Comparison of ENCODE assay signal across 8 cellular contexts in genomic region chr1:109112652-109113285, GRCh38. TPM values are rescaled to one million over a fixed set of nuclear protein-coding genes. Genes with fewer than 3 reads are reported as not detected.
DNase-seq lines count a peak whose midpoint lies in the region; ATAC-seq and TF ChIP-seq lines count a peak whose summit lies in the region.

No MANE protein-coding gene starts in this region.

- POLR2A ChIA-PET in AG04449 (lab: Yijun Ruan, JAX), result interaction anchor here (1.3 kb wide), 1 partner anchor 13 kb away, joined by 10 read pairs; no protein-coding TSS in a partner anchor

- CTCF ChIA-PET in AG04449 (lab: Yijun Ruan, JAX), result interaction anchor here (0.7 to 6.4 kb wide), 43 partner anchors 10 to 421 kb away, joined by 3 to 76 read pairs (median 4); partner anchors contain the start of genes CLCC1, SARS1, TMEM167B and WDR47

- intact Hi-C loops in dendritic cell treated with granulocyte-macrophage colony-stimulating factor and Interleukin-4, amounts not matched to agents 40 ng/mL and 50 ng/mL, for 4 days (cut with micrococcal nuclease), result loop anchor here (1.0 to 10.0 kb wide), 5 partner anchors 12 to 148 kb away; partner anchors contain the start of gene CLCC1

- WGBS in liver, result 10% methylated on average over 31 of the region's 31 CpGs

- H3K36me3 Mint-ChIP-seq in dendritic cell treated with granulocyte-macrophage colony-stimulating factor and Interleukin-4, amounts not matched to agents 40 ng/mL and 50 ng/mL, for 4 days (ENCODE audit: low read depth), result no peaks in the 10 kb centered on the region

- H3K27ac ChIP-seq in liver (ENCODE audit: low read depth in 1 of 2, low read length in 2 of 2), result no peak overlapping the region

- peaks cover 2 to 22% (median 13%) of the 10 kb centered on the region in 4 donors for H3K4me1 ChIP-seq in liver (ENCODE audit: control insufficient read depth in 4 of 4, insufficient read depth in 4 of 4, low read length in 3 of 4)

- peak overlapping the region; percentile 25 for H3K4me3 ChIP-seq in AG04449 (ENCODE audit: low read depth, low read length)
- H3K4me3 ChIP-seq in liver (ENCODE audit: low read depth in 1 of 3, low read length in 3 of 3), result peak overlapping the region in 2 of 3 donors; percentile 15 to 30

- H3K4me3 Mint-ChIP-seq in dendritic cell treated with granulocyte-macrophage colony-stimulating factor and Interleukin-4, amounts not matched to agents 40 ng/mL and 50 ng/mL, for 4 days, result peak overlapping the region; percentile 71

- H3K27ac Mint-ChIP-seq in dendritic cell treated with granulocyte-macrophage colony-stimulating factor and Interleukin-4, amounts not matched to agents 40 ng/mL and 50 ng/mL, for 4 days, result peak overlapping the region; percentile 65

- DNase-seq in AG04449 (ENCODE audit: low read depth, low spot score) (no peak), NCI-H524 (lab: John Stamatoyannopoulos, UW) (peak; percentile 83 to 94)
- peak; percentile 77 to 84 for DNase-seq in activated CD4-positive, alpha-beta T cell treated with anti-CD3 and anti-CD28 coated beads, Interleukin-2, amount 50 U/mL, for 24 hours (ENCODE audit: low read depth in 1 of 2, low spot score in 1 of 2)
- peak; percentile 92 to 95 for DNase-seq in stimulated activated CD4-positive, alpha-beta T cell treated with anti-CD3 and anti-CD28 coated beads, Interleukin-2, amount 100 ng/mL, for 48 hours

- no peaks in the 10 kb centered on the region for H3K9me3 Mint-ChIP-seq in dendritic cell treated with granulocyte-macrophage colony-stimulating factor and Interleukin-4, amounts not matched to agents 40 ng/mL and 50 ng/mL, for 4 days

- no peak overlapping the region for H3K9ac ChIP-seq in liver (ENCODE audit: low read depth in 1 of 2, low read length in 2 of 2)

- H3K27me3 Mint-ChIP-seq in dendritic cell treated with granulocyte-macrophage colony-stimulating factor and Interleukin-4, amounts not matched to agents 40 ng/mL and 50 ng/mL, for 4 days, result peaks cover 40% of the 10 kb centered on the region

- no peaks in the 10 kb centered on the region for H3K36me3 ChIP-seq in liver (ENCODE audit: control insufficient read depth in 4 of 4, insufficient read depth in 3 of 4, low read depth in 1 of 4, low read length in 3 of 4)

- TF ChIP-seq CTCF in AG04449 (IDR thresholded peaks at IDR 0.05; ENCODE audit: insufficient read depth, low read length, missing control alignments) (peak; percentile 98), liver (IDR thresholded peaks at IDR 0.05; ENCODE audit: low read depth, low read length, missing input control) (peak; percentile 94)

- peak; percentile 84 to 91 for TF ChIP-seq RAD21 in liver (IDR thresholded peaks at IDR 0.05)

- peaks cover 0 to 3% (median 1%) of the 10 kb centered on the region in 4 donors for H3K27me3 ChIP-seq in liver (ENCODE audit: control insufficient read depth in 4 of 4, insufficient read depth in 4 of 4, low read length in 3 of 4)

- no peaks in the 10 kb centered on the region for H3K9me3 ChIP-seq in liver (ENCODE audit: control insufficient read depth in 4 of 4, low read length in 3 of 4)

- H3K4me1 Mint-ChIP-seq in dendritic cell treated with granulocyte-macrophage colony-stimulating factor and Interleukin-4, amounts not matched to agents 40 ng/mL and 50 ng/mL, for 4 days (ENCODE audit: low read depth), result peaks cover 39% of the 10 kb centered on the region

- peak; percentile 63 for ATAC-seq in GM18867 (IDR thresholded peaks at IDR 0.05; ENCODE audit: unreplicated experiment)
- ATAC-seq in HG03378 (IDR thresholded peaks at IDR 0.05; ENCODE audit: unreplicated experiment), result peak; percentile 63

TF ChIP-seq in liver, 16 proteins besides CTCF, POLR2A, EP300 and RAD21:
- TF ChIP-seq ZBTB33 (IDR thresholded peaks at IDR 0.05) (no peak), GABPA (IDR thresholded peaks at IDR 0.05 in 1 of 2, conservative IDR thresholded peaks at IDR 0.05 in 1 of 2) (no peak), ATF3 (IDR thresholded peaks at IDR 0.05) (no peak), REST (IDR thresholded peaks at IDR 0.05) (no peak), HNF4A (conservative IDR thresholded peaks at IDR 0.05) (no peak), HNF4G (IDR thresholded peaks at IDR 0.05) (no peak), JUND (IDR thresholded peaks at IDR 0.05) (no peak), EGR1 (IDR thresholded peaks at IDR 0.05; ENCODE audit: low read depth in 2 of 2) (no peak), YY1 (IDR thresholded peaks at IDR 0.05) (no peak), TAF1 (conservative IDR thresholded peaks at IDR 0.05) (no peak), FOXA1 (IDR thresholded peaks at IDR 0.05) (no peak), SP1 (IDR thresholded peaks at IDR 0.05) (no peak), NR2F2 (IDR thresholded peaks at IDR 0.05) (no peak), FOXA2 (IDR thresholded peaks at IDR 0.05) (no peak), MAX (IDR thresholded peaks at IDR 0.05) (no peak)

RNA-seq across cellular contexts. Expression of gene ELAPOR1, which starts 1.1 kb away (rescaled TPM):
- total RNA-seq in liver, result under 1 TPM; 0.17 to 0.42 TPM
- under 1 TPM in 1 of 2 donors, not detected in 1; 0.13 TPM for polyA plus RNA-seq in liver

RNA-seq across cellular contexts. Expression of gene TMEM167B, which starts 22.2 kb away (rescaled TPM):
- total RNA-seq in liver, result 10 to 100 TPM; 13.6 to 15.4 TPM
- 10 to 100 TPM in 1 of 2 donors, 1 to 10 TPM in 1; 5.4 to 12.7 TPM for polyA plus RNA-seq in liver

RNA-seq across cellular contexts. Expression of gene TAF13, which starts 37.0 kb away (rescaled TPM):
- total RNA-seq in liver, result 10 to 100 TPM; 19.3 to 31.7 TPM
- polyA plus RNA-seq in liver, result 10 to 100 TPM; 17.9 to 21.0 TPM
